8 cellular contexts compared by ENCODE assay signal in the genomic region with DNA sequence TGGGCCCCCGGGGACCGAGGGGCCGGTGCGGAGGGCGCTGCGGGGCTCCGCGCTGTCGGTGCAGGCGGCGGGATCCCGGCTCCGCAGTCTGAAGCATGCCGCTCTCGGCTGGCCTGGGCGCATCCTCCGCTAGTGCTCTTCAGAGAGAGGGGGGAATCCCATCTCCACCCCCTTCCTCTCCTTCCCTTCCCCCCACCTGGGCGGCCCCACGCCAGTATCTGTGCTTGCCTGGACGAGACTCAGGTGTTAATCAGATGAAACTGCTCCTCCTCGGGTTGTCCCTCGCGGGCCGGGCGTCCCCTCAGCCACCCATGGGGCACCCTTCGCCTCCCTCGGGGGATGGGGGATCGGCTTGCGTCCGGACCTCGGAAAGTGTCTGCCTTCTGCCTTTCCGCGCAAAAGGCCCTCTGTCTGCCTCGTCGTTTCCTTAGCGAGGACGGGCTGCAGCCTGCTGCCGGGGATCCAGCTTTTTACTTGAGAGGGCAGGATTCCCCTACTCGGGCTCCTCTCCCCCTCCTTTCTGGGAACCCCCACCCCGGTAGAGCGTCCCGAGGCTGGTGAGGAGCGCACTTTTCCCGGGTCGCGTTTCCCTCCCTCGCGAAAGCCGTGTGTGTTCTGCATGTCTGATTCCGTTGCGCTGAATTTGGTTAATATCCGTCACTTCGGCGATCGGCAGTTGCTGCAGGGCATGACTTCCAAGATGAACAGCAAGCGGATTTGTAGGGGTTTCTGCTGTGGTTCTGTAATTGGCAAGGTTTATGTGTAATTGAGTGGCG. TPM values are rescaled to one million over a fixed set of nuclear protein-coding genes. Genes with fewer than 3 reads are reported as not detected.
A peak's percentile ranks its signal among the peaks of the same experiment; 100 is the strongest.
DNase-seq lines count a peak whose midpoint lies in the region; ATAC-seq and TF ChIP-seq lines count a peak whose summit lies in the region.

No MANE protein-coding gene starts in this region.

- H3K27me3 Mint-ChIP-seq in nephron progenitor cell (ENCODE audit: low read depth, poor library complexity), result peaks cover 20% of the 10 kb centered on the region

- H3K9me3 ChIP-seq in NT2/D1 (ENCODE audit: insufficient read depth, low read length) (no peaks in the 10 kb centered on the region), thoracic aorta (no peaks in the 10 kb centered on the region)

- DNase-seq in NT2/D1 (ENCODE audit: low read depth, low spot score), result no peak
- peak; percentile 85 for DNase-seq in activated effector memory CD4-positive, alpha-beta T cell treated with anti-CD3 and anti-CD28 coated beads, Interleukin-2, amount 50 U/mL, for 16 hours
- DNase-seq in fibroblast of villous mesenchyme (ENCODE audit: low read depth), result peak; percentile 18
- DNase-seq in nephron progenitor cell, result peak; percentile 53
- DNase-seq in thoracic aorta (ENCODE audit: low spot score), result no peak
- DNase-seq in LoVo (ENCODE audit: low spot score), result no peak

- peak overlapping the region; percentile 74 to 85 for H3K27ac ChIP-seq in thoracic aorta

- no peak for TF ChIP-seq CTCF in GM12875 (IDR thresholded peaks at IDR 0.05; ENCODE audit: borderline replicate concordance, insufficient read depth, low read depth, low read length)
- no peak for TF ChIP-seq CTCF in fibroblast of villous mesenchyme (IDR thresholded peaks at IDR 0.05; ENCODE audit: insufficient read depth, low read depth, low read length)
- no peak for TF ChIP-seq CTCF in nephron progenitor cell (IDR thresholded peaks at IDR 0.05)
- TF ChIP-seq CTCF in thoracic aorta (IDR thresholded peaks at IDR 0.05), result no peak

- H3K4me1 ChIP-seq in NT2/D1 (ENCODE audit: insufficient read depth, insufficient read length) (no peaks in the 10 kb centered on the region), thoracic aorta (ENCODE audit: control insufficient read depth in 1 of 2, low read depth in 2 of 2) (peaks cover 12 to 21% of the 10 kb centered on the region in 2 donors)

- peak overlapping the region; percentile 87 for H3K4me3 Mint-ChIP-seq in nephron progenitor cell

- no peaks in the 10 kb centered on the region for H3K9me3 Mint-ChIP-seq in nephron progenitor cell

- H3K36me3 Mint-ChIP-seq in nephron progenitor cell (ENCODE audit: low read depth), result no peaks in the 10 kb centered on the region

- H3K27ac Mint-ChIP-seq in nephron progenitor cell, result no peak overlapping the region

- H3K4me3 ChIP-seq in GM12875 (ENCODE audit: low read depth, low read length), result peak overlapping the region; percentile 80
- peak overlapping the region; percentile 76 for H3K4me3 ChIP-seq in NT2/D1 (ENCODE audit: insufficient read length, low read depth)
- H3K4me3 ChIP-seq in fibroblast of villous mesenchyme (ENCODE audit: low read depth, low read length), result peak overlapping the region; percentile 87
- H3K4me3 ChIP-seq in thoracic aorta, result peak overlapping the region; percentile 78

- peaks cover 25% of the 10 kb centered on the region for H3K4me1 Mint-ChIP-seq in nephron progenitor cell

- H3K36me3 ChIP-seq in NT2/D1 (ENCODE audit: insufficient read depth, insufficient read length, low read length) (no peaks in the 10 kb centered on the region), thoracic aorta (no peaks in the 10 kb centered on the region)

- peaks cover 26% of the 10 kb centered on the region for H3K27me3 ChIP-seq in NT2/D1 (ENCODE audit: insufficient read depth, insufficient read length)
- H3K27me3 ChIP-seq in thoracic aorta (replicated peaks; ENCODE audit: insufficient read depth), result no peaks in the 10 kb centered on the region

- H3K9ac ChIP-seq in NT2/D1 (ENCODE audit: insufficient read length, low read depth), result peak overlapping the region; percentile 91

- ATAC-seq in HG02610 (IDR thresholded peaks at IDR 0.05; ENCODE audit: unreplicated experiment) (peak; percentile 35), thoracic aorta (ENCODE audit: insufficient number of reproducible peaks, low FRiP score, low read depth) (no peak)

RNA-seq across cellular contexts. Expression of a gene that starts 1.1 kb away (rescaled TPM):
- total RNA-seq in fibroblast of villous mesenchyme (5.8 and 9.1 TPM in 2 replicates), thoracic aorta (10 to 100 TPM; 14.0 to 14.2 TPM)

RNA-seq across cellular contexts. Expression of a gene that starts 22.9 kb away (rescaled TPM):
- total RNA-seq in fibroblast of villous mesenchyme, result not detected in 2 replicates
- total RNA-seq in thoracic aorta, result not detected

Comparison
In these comparisons a context has a peak if more than half of its experiments do, and no peak if none do; other contexts are left out.
1. DNase-seq: peak in activated effector memory CD4-positive, alpha-beta T cell treated with anti-CD3 and anti-CD28 coated beads, Interleukin-2, amount 50 U/mL, for 16 hours (single experiment), fibroblast of villous mesenchyme (single experiment) and nephron progenitor cell (single experiment); none in NT2/D1 (single experiment), thoracic aorta (single experiment) and LoVo (single experiment).
2. Peak in every context shown above with its lines, with median percentiles within 50 percentile points of each other: H3K4me3 ChIP-seq.